ENCODE assay signal across 8 cellular contexts in genomic region chr11:100930185-100930778, GRCh38.
DNase-seq lines count a peak whose midpoint lies in the region; ATAC-seq and TF ChIP-seq lines count a peak whose summit lies in the region.

No MANE protein-coding gene starts in this region.

- H3K4me3 Mint-ChIP-seq in T-helper 2 cell treated with Interferon-gamma antibody and Interleukin-4, amounts not matched to agents 5 μg/mL and 100 μg/mL, for 36 hours: no peak overlapping the region

- H3K27me3 ChIP-seq in lung (ENCODE audit: control insufficient read depth, insufficient read depth): no peaks in the 10 kb centered on the region

- H3K4me1 ChIP-seq in lung (ENCODE audit: control insufficient read depth in 2 of 2, insufficient read depth in 2 of 2, low read length in 2 of 2): no peaks in the 10 kb centered on the region

- H3K9me3 Mint-ChIP-seq in T-helper 2 cell treated with Interferon-gamma antibody and Interleukin-4, amounts not matched to agents 5 μg/mL and 100 μg/mL, for 36 hours: no peaks in the 10 kb centered on the region

- H3K27ac ChIP-seq in coronary artery (no peak overlapping the region), lung (ENCODE audit: low read depth in 1 of 2, low read length in 1 of 2) (no peak overlapping the region)

- no peaks in the 10 kb centered on the region for H3K9me3 ChIP-seq in lung (ENCODE audit: control insufficient read depth in 2 of 2, insufficient read depth in 1 of 2, low read length in 1 of 2)

- no peak for ATAC-seq in lung (ENCODE audit: insufficient read depth, low FRiP score)
- ATAC-seq in GM21737 (IDR thresholded peaks at IDR 0.05; ENCODE audit: unreplicated experiment): no peak
- ATAC-seq in esophagus mucosa: no peak

- peaks cover 3% of the 10 kb centered on the region for H3K4me1 Mint-ChIP-seq in T-helper 2 cell treated with Interferon-gamma antibody and Interleukin-4, amounts not matched to agents 5 μg/mL and 100 μg/mL, for 36 hours (ENCODE audit: low read depth)

- POLR2A ChIA-PET in AG04449 (lab: Yijun Ruan, JAX): no interaction called here

- WGBS in lung, 2 donors: 39 to 42% methylated on average over 5 of the region's 5 CpGs

- no peaks in the 10 kb centered on the region for H3K36me3 Mint-ChIP-seq in T-helper 2 cell treated with Interferon-gamma antibody and Interleukin-4, amounts not matched to agents 5 μg/mL and 100 μg/mL, for 36 hours (ENCODE audit: low read depth)

- CTCF ChIA-PET in AG04449 (lab: Yijun Ruan, JAX): interaction anchor here (0.6 to 8.6 kb wide), 11 partner anchors 8 to 359 kb away, joined by 3 to 144 read pairs (median 6); no protein-coding TSS in a partner anchor

- no peak for TF ChIP-seq CTCF in AG04449 (IDR thresholded peaks at IDR 0.05; ENCODE audit: insufficient read depth, low read length, missing control alignments)
- TF ChIP-seq CTCF in coronary artery (IDR thresholded peaks at IDR 0.05): peak; percentile 43
- peak; percentile 31 for TF ChIP-seq CTCF in lung (IDR thresholded peaks at IDR 0.05; ENCODE audit: control extremely low read depth, extremely low read depth)

- DNase-seq in AG04449 (ENCODE audit: low read depth, low spot score) (peak; percentile 29), H4 (ENCODE audit: low spot score) (peak; percentile 68), NCI-H82 (lab: John Stamatoyannopoulos, UW) (peak; percentile 70), coronary artery (ENCODE audit: low spot score) (no peak), lung (ENCODE audit: low spot score) (no peak)
- DNase-seq in T-helper 2 cell treated with Interferon-gamma antibody and Interleukin-4, amounts not matched to agents 5 μg/mL and 100 μg/mL, for 36 hours (ENCODE audit: low spot score): no peak

- H3K27me3 Mint-ChIP-seq in T-helper 2 cell treated with Interferon-gamma antibody and Interleukin-4, amounts not matched to agents 5 μg/mL and 100 μg/mL, for 36 hours (ENCODE audit: low read depth): no peaks in the 10 kb centered on the region

- H3K4me3 ChIP-seq in AG04449 (ENCODE audit: low read depth, low read length) (no peak overlapping the region), coronary artery (no peak overlapping the region), lung (no peak overlapping the region)

- no peak overlapping the region for H3K27ac Mint-ChIP-seq in T-helper 2 cell treated with Interferon-gamma antibody and Interleukin-4, amounts not matched to agents 5 μg/mL and 100 μg/mL, for 36 hours

- no peaks in the 10 kb centered on the region for H3K36me3 ChIP-seq in lung (ENCODE audit: control insufficient read depth in 2 of 2, insufficient read depth in 2 of 2, low read length in 2 of 2)

Comparison
In these comparisons a context has a peak if more than half of its experiments do, and no peak if none do; other contexts are left out.
1. DNase-seq: peak in AG04449 (single experiment), H4 (single experiment) and NCI-H82 (single experiment); none in coronary artery (single experiment), lung (single experiment) and T-helper 2 cell treated with Interferon-gamma antibody and Interleukin-4, amounts not matched to agents 5 μg/mL and 100 μg/mL, for 36 hours (single experiment).